2 cellular contexts compared by ENCODE assay signal in the genomic region with DNA sequence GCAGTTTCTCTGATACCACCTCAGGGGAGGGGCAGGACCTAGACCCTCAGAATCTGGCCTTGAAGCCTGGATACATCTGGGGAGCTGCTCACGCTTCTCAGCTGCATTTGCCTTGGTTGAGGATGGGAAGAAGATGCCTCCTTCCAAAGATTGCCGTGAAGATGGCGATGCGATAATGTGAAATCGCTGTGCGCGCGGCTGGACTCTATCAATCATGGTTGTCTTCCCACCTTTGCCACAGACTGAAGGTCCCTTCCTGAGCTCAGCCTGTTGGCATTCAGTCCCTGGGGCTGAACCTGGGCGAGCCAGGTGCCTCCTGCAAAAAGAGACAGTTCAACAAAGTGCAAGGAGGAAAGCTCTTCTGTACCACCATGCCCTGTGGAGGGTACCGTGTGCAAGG.
TF ChIP-seq lines count a peak whose summit lies in the region.

No MANE protein-coding gene starts in this region.

TF ChIP-seq in HepG2, 621 proteins besides CTCF, POLR2A, EP300 and RAD21:
- TF ChIP-seq MED1 (CRISPR knock-in tag; IDR thresholded peaks at IDR 0.05) (0 out of 2 replicates have a peak, but pooled peaks have one; percentile 4), ZBTB38 (CRISPR knock-in tag; IDR thresholded peaks at IDR 0.05) (peak; percentile 93; the same call in 1 of the 2 replicates), ZC3H13 (CRISPR knock-in tag; IDR thresholded peaks at IDR 0.05) (0 out of 2 replicates have a peak, but pooled peaks have one; percentile 2), ZFP90 (CRISPR knock-in tag; IDR thresholded peaks at IDR 0.05; ENCODE audit: borderline replicate concordance) (no peak), CHCHD3 (CRISPR knock-in tag; IDR thresholded peaks at IDR 0.05) (no peak), KDM2A (CRISPR knock-in tag; IDR thresholded peaks at IDR 0.05; ENCODE audit: borderline replicate concordance, low read depth) (no peak), MTF2 (CRISPR knock-in tag; IDR thresholded peaks at IDR 0.05; ENCODE audit: borderline replicate concordance) (no peak), PRPF4 (IDR thresholded peaks at IDR 0.05; ENCODE audit: low read depth, low read length, poor library complexity, severe bottlenecking) (peak; percentile 77)
- TF ChIP-seq, protein P1, sequence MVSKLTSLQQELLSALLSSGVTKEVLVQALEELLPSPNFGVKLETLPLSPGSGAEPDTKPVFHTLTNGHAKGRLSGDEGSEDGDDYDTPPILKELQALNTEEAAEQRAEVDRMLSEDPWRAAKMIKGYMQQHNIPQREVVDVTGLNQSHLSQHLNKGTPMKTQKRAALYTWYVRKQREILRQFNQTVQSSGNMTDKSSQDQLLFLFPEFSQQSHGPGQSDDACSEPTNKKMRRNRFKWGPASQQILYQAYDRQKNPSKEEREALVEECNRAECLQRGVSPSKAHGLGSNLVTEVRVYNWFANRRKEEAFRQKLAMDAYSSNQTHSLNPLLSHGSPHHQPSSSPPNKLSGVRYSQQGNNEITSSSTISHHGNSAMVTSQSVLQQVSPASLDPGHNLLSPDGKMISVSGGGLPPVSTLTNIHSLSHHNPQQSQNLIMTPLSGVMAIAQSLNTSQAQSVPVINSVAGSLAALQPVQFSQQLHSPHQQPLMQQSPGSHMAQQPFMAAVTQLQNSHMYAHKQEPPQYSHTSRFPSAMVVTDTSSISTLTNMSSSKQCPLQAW (CRISPR knock-in tag; IDR thresholded peaks at IDR 0.05), result 0 out of 2 replicates have a peak, but pooled peaks have one; percentile 16
- TF ChIP-seq, protein P2, sequence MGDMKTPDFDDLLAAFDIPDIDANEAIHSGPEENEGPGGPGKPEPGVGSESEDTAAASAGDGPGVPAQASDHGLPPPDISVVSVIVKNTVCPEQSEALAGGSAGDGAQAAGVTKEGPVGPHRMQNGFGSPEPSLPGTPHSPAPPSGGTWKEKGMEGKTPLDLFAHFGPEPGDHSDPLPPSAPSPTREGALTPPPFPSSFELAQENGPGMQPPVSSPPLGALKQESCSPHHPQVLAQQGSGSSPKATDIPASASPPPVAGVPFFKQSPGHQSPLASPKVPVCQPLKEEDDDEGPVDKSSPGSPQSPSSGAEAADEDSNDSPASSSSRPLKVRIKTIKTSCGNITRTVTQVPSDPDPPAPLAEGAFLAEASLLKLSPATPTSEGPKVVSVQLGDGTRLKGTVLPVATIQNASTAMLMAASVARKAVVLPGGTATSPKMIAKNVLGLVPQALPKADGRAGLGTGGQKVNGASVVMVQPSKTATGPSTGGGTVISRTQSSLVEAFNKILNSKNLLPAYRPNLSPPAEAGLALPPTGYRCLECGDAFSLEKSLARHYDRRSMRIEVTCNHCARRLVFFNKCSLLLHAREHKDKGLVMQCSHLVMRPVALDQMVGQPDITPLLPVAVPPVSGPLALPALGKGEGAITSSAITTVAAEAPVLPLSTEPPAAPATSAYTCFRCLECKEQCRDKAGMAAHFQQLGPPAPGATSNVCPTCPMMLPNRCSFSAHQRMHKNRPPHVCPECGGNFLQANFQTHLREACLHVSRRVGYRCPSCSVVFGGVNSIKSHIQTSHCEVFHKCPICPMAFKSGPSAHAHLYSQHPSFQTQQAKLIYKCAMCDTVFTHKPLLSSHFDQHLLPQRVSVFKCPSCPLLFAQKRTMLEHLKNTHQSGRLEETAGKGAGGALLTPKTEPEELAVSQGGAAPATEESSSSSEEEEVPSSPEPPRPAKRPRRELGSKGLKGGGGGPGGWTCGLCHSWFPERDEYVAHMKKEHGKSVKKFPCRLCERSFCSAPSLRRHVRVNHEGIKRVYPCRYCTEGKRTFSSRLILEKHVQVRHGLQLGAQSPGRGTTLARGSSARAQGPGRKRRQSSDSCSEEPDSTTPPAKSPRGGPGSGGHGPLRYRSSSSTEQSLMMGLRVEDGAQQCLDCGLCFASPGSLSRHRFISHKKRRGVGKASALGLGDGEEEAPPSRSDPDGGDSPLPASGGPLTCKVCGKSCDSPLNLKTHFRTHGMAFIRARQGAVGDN (CRISPR knock-in tag; IDR thresholded peaks at IDR 0.05), result peak; percentile 63

TF ChIP-seq in WTC11, 78 proteins besides CTCF, POLR2A, EP300 and RAD21:
- TF ChIP-seq NR3C1 (CRISPR knock-in tag; conservative IDR thresholded peaks at IDR 0.05; ENCODE audit: low read depth) (no peak), TEAD1 (CRISPR knock-in tag; IDR thresholded peaks at IDR 0.05) (no peak), NFATC4 (CRISPR knock-in tag; IDR thresholded peaks at IDR 0.05) (no peak), GABPB1 (CRISPR knock-in tag; IDR thresholded peaks at IDR 0.05) (no peak), ZNF121 (CRISPR knock-in tag; IDR thresholded peaks at IDR 0.05) (no peak), ELF4 (CRISPR knock-in tag; IDR thresholded peaks at IDR 0.05; ENCODE audit: low read depth) (no peak), ZNF416 (CRISPR knock-in tag; IDR thresholded peaks at IDR 0.05) (no peak), CBFB (CRISPR knock-in tag; IDR thresholded peaks at IDR 0.05; ENCODE audit: low read depth) (no peak), OVOL2 (CRISPR knock-in tag; IDR thresholded peaks at IDR 0.05; ENCODE audit: borderline replicate concordance) (no peak), RELA (CRISPR knock-in tag; IDR thresholded peaks at IDR 0.05; ENCODE audit: borderline replicate concordance) (no peak), FOXP1 (CRISPR knock-in tag; IDR thresholded peaks at IDR 0.05; ENCODE audit: borderline replicate concordance) (no peak), ZNF423 (CRISPR knock-in tag; IDR thresholded peaks at IDR 0.05) (no peak), ZNF232 (CRISPR knock-in tag; IDR thresholded peaks at IDR 0.05) (no peak)
- TF ChIP-seq, protein P3, sequence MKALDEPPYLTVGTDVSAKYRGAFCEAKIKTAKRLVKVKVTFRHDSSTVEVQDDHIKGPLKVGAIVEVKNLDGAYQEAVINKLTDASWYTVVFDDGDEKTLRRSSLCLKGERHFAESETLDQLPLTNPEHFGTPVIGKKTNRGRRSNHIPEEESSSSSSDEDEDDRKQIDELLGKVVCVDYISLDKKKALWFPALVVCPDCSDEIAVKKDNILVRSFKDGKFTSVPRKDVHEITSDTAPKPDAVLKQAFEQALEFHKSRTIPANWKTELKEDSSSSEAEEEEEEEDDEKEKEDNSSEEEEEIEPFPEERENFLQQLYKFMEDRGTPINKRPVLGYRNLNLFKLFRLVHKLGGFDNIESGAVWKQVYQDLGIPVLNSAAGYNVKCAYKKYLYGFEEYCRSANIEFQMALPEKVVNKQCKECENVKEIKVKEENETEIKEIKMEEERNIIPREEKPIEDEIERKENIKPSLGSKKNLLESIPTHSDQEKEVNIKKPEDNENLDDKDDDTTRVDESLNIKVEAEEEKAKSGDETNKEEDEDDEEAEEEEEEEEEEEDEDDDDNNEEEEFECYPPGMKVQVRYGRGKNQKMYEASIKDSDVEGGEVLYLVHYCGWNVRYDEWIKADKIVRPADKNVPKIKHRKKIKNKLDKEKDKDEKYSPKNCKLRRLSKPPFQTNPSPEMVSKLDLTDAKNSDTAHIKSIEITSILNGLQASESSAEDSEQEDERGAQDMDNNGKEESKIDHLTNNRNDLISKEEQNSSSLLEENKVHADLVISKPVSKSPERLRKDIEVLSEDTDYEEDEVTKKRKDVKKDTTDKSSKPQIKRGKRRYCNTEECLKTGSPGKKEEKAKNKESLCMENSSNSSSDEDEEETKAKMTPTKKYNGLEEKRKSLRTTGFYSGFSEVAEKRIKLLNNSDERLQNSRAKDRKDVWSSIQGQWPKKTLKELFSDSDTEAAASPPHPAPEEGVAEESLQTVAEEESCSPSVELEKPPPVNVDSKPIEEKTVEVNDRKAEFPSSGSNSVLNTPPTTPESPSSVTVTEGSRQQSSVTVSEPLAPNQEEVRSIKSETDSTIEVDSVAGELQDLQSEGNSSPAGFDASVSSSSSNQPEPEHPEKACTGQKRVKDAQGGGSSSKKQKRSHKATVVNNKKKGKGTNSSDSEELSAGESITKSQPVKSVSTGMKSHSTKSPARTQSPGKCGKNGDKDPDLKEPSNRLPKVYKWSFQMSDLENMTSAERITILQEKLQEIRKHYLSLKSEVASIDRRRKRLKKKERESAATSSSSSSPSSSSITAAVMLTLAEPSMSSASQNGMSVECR (CRISPR knock-in tag; IDR thresholded peaks at IDR 0.05; ENCODE audit: borderline replicate concordance), result no peak
- TF ChIP-seq, protein P4, sequence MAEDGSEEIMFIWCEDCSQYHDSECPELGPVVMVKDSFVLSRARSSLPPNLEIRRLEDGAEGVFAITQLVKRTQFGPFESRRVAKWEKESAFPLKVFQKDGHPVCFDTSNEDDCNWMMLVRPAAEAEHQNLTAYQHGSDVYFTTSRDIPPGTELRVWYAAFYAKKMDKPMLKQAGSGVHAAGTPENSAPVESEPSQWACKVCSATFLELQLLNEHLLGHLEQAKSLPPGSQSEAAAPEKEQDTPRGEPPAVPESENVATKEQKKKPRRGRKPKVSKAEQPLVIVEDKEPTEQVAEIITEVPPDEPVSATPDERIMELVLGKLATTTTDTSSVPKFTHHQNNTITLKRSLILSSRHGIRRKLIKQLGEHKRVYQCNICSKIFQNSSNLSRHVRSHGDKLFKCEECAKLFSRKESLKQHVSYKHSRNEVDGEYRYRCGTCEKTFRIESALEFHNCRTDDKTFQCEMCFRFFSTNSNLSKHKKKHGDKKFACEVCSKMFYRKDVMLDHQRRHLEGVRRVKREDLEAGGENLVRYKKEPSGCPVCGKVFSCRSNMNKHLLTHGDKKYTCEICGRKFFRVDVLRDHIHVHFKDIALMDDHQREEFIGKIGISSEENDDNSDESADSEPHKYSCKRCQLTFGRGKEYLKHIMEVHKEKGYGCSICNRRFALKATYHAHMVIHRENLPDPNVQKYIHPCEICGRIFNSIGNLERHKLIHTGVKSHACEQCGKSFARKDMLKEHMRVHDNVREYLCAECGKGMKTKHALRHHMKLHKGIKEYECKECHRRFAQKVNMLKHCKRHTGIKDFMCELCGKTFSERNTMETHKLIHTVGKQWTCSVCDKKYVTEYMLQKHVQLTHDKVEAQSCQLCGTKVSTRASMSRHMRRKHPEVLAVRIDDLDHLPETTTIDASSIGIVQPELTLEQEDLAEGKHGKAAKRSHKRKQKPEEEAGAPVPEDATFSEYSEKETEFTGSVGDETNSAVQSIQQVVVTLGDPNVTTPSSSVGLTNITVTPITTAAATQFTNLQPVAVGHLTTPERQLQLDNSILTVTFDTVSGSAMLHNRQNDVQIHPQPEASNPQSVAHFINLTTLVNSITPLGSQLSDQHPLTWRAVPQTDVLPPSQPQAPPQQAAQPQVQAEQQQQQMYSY (CRISPR knock-in tag; IDR thresholded peaks at IDR 0.05), result no peak
- TF ChIP-seq, protein P5, sequence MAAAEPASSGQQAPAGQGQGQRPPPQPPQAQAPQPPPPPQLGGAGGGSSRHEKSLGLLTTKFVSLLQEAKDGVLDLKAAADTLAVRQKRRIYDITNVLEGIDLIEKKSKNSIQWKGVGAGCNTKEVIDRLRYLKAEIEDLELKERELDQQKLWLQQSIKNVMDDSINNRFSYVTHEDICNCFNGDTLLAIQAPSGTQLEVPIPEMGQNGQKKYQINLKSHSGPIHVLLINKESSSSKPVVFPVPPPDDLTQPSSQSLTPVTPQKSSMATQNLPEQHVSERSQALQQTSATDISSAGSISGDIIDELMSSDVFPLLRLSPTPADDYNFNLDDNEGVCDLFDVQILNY (CRISPR knock-in tag; IDR thresholded peaks at IDR 0.05), result no peak
- TF ChIP-seq, protein P6, sequence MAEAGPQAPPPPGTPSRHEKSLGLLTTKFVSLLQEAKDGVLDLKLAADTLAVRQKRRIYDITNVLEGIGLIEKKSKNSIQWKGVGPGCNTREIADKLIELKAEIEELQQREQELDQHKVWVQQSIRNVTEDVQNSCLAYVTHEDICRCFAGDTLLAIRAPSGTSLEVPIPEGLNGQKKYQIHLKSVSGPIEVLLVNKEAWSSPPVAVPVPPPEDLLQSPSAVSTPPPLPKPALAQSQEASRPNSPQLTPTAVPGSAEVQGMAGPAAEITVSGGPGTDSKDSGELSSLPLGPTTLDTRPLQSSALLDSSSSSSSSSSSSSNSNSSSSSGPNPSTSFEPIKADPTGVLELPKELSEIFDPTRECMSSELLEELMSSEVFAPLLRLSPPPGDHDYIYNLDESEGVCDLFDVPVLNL (CRISPR knock-in tag; IDR thresholded peaks at IDR 0.05; ENCODE audit: borderline replicate concordance, low read depth), result no peak
- TF ChIP-seq, protein P7, sequence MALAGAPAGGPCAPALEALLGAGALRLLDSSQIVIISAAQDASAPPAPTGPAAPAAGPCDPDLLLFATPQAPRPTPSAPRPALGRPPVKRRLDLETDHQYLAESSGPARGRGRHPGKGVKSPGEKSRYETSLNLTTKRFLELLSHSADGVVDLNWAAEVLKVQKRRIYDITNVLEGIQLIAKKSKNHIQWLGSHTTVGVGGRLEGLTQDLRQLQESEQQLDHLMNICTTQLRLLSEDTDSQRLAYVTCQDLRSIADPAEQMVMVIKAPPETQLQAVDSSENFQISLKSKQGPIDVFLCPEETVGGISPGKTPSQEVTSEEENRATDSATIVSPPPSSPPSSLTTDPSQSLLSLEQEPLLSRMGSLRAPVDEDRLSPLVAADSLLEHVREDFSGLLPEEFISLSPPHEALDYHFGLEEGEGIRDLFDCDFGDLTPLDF (CRISPR knock-in tag; IDR thresholded peaks at IDR 0.05), result no peak
- TF ChIP-seq, protein P8, sequence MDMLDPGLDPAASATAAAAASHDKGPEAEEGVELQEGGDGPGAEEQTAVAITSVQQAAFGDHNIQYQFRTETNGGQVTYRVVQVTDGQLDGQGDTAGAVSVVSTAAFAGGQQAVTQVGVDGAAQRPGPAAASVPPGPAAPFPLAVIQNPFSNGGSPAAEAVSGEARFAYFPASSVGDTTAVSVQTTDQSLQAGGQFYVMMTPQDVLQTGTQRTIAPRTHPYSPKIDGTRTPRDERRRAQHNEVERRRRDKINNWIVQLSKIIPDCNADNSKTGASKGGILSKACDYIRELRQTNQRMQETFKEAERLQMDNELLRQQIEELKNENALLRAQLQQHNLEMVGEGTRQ (CRISPR knock-in tag; IDR thresholded peaks at IDR 0.05), result no peak
- TF ChIP-seq, protein P9, sequence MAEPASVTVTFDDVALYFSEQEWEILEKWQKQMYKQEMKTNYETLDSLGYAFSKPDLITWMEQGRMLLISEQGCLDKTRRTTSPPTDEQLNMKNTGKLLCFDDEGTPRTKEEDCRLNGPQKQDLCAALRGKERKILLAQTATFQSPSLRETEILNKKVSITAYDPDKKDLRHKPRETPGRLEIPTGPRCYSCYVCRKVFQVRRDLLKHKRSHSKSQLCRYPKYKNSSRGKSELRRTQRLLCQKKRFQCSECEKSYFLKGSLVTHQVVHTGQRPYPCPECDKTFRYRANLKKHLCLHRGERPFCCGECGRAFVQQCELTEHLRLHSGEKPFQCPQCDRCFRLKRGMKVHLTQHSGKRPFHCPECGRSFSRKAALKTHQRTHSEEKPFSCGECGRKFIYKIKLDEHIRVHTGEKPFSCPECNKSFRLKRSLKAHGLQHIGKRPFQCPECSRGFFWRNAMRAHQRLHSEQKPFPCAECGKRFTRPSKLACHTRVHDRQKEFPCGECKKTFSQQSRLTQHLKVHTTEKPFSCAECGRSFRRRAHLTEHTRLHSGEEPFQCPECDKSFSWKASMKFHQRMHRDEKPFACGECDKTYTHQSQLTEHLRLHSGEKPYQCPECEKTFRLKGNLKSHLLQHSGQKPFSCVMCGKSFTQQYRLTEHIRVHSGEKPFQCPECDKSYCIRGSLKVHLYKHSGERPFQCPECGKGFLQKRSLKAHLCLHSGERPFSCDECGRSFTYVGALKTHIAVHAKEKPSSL (CRISPR knock-in tag; conservative IDR thresholded peaks at IDR 0.05), result no peak
